10 cellular contexts compared by ENCODE assay signal in genomic region chr1:179776831-179777230, GRCh38. TPM values are rescaled to one million over a fixed set of nuclear protein-coding genes. Genes with fewer than 3 reads are reported as not detected.
"Had no signal": no experiment of that assay in that cellular context is flagged by ENCODE, and none has a peak within 500 bp of the region (broad histone marks: within the 10 kb centered on the region; RNA-seq: fewer than 3 reads in every experiment).

No MANE protein-coding gene starts in this region.

- H3K36me3 ChIP-seq: HAP-1 had no signal

- H3K27ac ChIP-seq: HL-60 had no signal

- H3K4me1 ChIP-seq: HAP-1 had no signal

- H3K27ac Mint-ChIP-seq: HFFc6, IgD-negative memory B cell had no signal

- H3K4me1 Mint-ChIP-seq: IgD-negative memory B cell had no signal

- ATAC-seq: HCT116, HepG2 had no signal

- H3K4me3 Mint-ChIP-seq: HFFc6, IgD-negative memory B cell had no signal

- H3K4me3 ChIP-seq: HAP-1 had no signal

- DNase-seq: GOT3, H7, HFFc6 had no signal

- FAIRE-seq: HepG2 had no signal

- H3K36me3 Mint-ChIP-seq: IgD-negative memory B cell had no signal

- H3K9me3 ChIP-seq: HAP-1 had no signal

RNA-seq across cellular contexts. Expression of gene FAM163A, which starts 33.7 kb away (rescaled TPM):
- total RNA-seq: H4, HepG2, HFFc6, HT1080 had no signal
- polyA plus RNA-seq: HepG2, IgD-negative memory B cell had no signal
